ENCODE assay signal across 9 cellular contexts in the genomic region with DNA sequence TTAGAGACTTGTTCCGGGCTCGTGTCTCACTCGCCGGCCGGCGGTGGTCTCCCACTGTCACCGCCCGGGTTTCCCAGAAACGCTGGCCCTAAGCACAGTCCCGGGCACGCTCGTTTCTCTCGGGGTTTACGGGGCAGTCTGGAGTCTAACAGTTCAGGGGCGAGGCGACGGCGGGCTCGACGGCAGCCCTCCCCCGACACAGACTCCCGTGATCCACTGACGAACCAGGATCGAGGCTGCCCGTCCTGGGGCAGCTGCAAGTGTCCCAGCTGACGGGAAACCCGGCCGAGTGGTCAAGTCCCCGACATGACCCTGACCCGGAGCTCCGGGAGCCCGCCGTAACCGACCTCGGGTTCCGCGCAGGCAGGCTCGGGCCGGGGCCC. TPM values are rescaled to one million over a fixed set of nuclear protein-coding genes. Genes with fewer than 3 reads are reported as not detected.
DNase-seq lines count a peak whose midpoint lies in the region; ATAC-seq and TF ChIP-seq lines count a peak whose summit lies in the region.
"Had no signal": no experiment of that assay in that cellular context is flagged by ENCODE, and none has a peak within 500 bp of the region (broad histone marks: within the 10 kb centered on the region; RNA-seq: fewer than 3 reads in every experiment).

No MANE protein-coding gene starts in this region.

- H3K4me3 ChIP-seq in GM06990 (replicated peaks; ENCODE audit: low read depth, low read length) (peak overlapping the region; percentile 95), thoracic aorta (peak overlapping the region; percentile 97)

- peak overlapping the region; percentile 69 for H3K27ac Mint-ChIP-seq in activated T-helper 2 cell treated with anti-CD3 and anti-CD28 coated beads, Interferon-gamma antibody, Interleukin-2, Interleukin-4, amounts not matched to agents 10 μg/mL and 5 μg/mL and 100 μg/mL, durations not matched to agents 14 hours and 24 hours and 36 hours
- H3K27ac Mint-ChIP-seq in immature natural killer cell, result peak overlapping the region; percentile 81 to 92 (median 86)

- H3K9me3 ChIP-seq in thoracic aorta, result no peaks in the 10 kb centered on the region

- no peak for DNase-seq in GM06990 (ENCODE audit: extremely low read depth, insufficient read length)
- no peak for DNase-seq in activated T-helper 2 cell treated with anti-CD3 and anti-CD28 coated beads, Interferon-gamma antibody, Interleukin-2, Interleukin-4, amounts not matched to agents 10 μg/mL and 5 μg/mL and 100 μg/mL, durations not matched to agents 14 hours and 24 hours and 36 hours (ENCODE audit: low spot score)
- DNase-seq in immature natural killer cell, result peak in 1 of 3 donors; percentile 16
- DNase-seq in thoracic aorta (ENCODE audit: low spot score), result no peak
- DNase-seq in DMS79 treated with DMSO at 0.1 percent for 48 hours (lab: John Stamatoyannopoulos, UW), result no peak
- no peak for DNase-seq in NCI-H226
- no peak for DNase-seq in stimulated activated CD4-positive, alpha-beta T cell treated with anti-CD3 and anti-CD28 coated beads, Interleukin-4, amount 100 ng/mL, for 1 hour

- H3K27me3 Mint-ChIP-seq in activated T-helper 2 cell treated with anti-CD3 and anti-CD28 coated beads, Interferon-gamma antibody, Interleukin-2, Interleukin-4, amounts not matched to agents 10 μg/mL and 5 μg/mL and 100 μg/mL, durations not matched to agents 14 hours and 24 hours and 36 hours (ENCODE audit: low read depth), result no peaks in the 10 kb centered on the region
- peaks cover 3 to 4% (median 4%) of the 10 kb centered on the region in 3 donors for H3K27me3 Mint-ChIP-seq in immature natural killer cell (ENCODE audit: low read depth in 3 of 3)

- peaks cover 21 to 37% of the 10 kb centered on the region in 2 donors for H3K4me1 ChIP-seq in thoracic aorta (ENCODE audit: control insufficient read depth in 1 of 2, low read depth in 2 of 2)

- TF ChIP-seq CTCF in GM06990 (IDR thresholded peaks at IDR 0.05; ENCODE audit: insufficient read depth, low read length, poor library complexity, severe bottlenecking) (no peak), thoracic aorta (IDR thresholded peaks at IDR 0.05) (no peak)

- ATAC-seq in HG02970 (IDR thresholded peaks at IDR 0.05; ENCODE audit: low FRiP score, unreplicated experiment), result peak; percentile 2
- ATAC-seq in thoracic aorta (ENCODE audit: insufficient number of reproducible peaks, low FRiP score, low read depth), result no peak

- H3K9me3 Mint-ChIP-seq in activated T-helper 2 cell treated with anti-CD3 and anti-CD28 coated beads, Interferon-gamma antibody, Interleukin-2, Interleukin-4, amounts not matched to agents 10 μg/mL and 5 μg/mL and 100 μg/mL, durations not matched to agents 14 hours and 24 hours and 36 hours, result no peaks in the 10 kb centered on the region
- H3K9me3 Mint-ChIP-seq in immature natural killer cell, result no peaks in the 10 kb centered on the region

- H3K4me1 Mint-ChIP-seq in activated T-helper 2 cell treated with anti-CD3 and anti-CD28 coated beads, Interferon-gamma antibody, Interleukin-2, Interleukin-4, amounts not matched to agents 10 μg/mL and 5 μg/mL and 100 μg/mL, durations not matched to agents 14 hours and 24 hours and 36 hours (ENCODE audit: low read depth), result peaks cover 29% of the 10 kb centered on the region
- H3K4me1 Mint-ChIP-seq in immature natural killer cell, result peaks cover 38% of the 10 kb centered on the region in 2 donors

- H3K27ac ChIP-seq in thoracic aorta, result peak overlapping the region; percentile 27 to 58

- H3K27me3 ChIP-seq in GM06990 (replicated peaks; ENCODE audit: control insufficient read depth, insufficient read depth, low read length) (no peaks in the 10 kb centered on the region), thoracic aorta (replicated peaks; ENCODE audit: insufficient read depth) (no peaks in the 10 kb centered on the region)

- H3K36me3 ChIP-seq in GM06990 (ENCODE audit: control insufficient read depth, insufficient read depth, low read length) (peaks cover 2% of the 10 kb centered on the region; the same call in 1 of the 2 replicates), thoracic aorta (no peaks in the 10 kb centered on the region)

- H3K36me3 Mint-ChIP-seq in activated T-helper 2 cell treated with anti-CD3 and anti-CD28 coated beads, Interferon-gamma antibody, Interleukin-2, Interleukin-4, amounts not matched to agents 10 μg/mL and 5 μg/mL and 100 μg/mL, durations not matched to agents 14 hours and 24 hours and 36 hours (ENCODE audit: low read depth), result peaks cover 33% of the 10 kb centered on the region
- peaks cover 0 to 7% (median 0%) of the 10 kb centered on the region in 3 donors for H3K36me3 Mint-ChIP-seq in immature natural killer cell

- intact Hi-C loops in activated T-helper 2 cell treated with anti-CD3 and anti-CD28 coated beads, Interferon-gamma antibody, Interleukin-2, Interleukin-4, amounts not matched to agents 10 μg/mL and 5 μg/mL and 100 μg/mL, durations not matched to agents 14 hours and 24 hours and 36 hours (cut with micrococcal nuclease), result loop anchor here (2.0 to 10.0 kb wide), 3 partner anchors 41 to 158 kb away; partner anchors contain the start of genes B3GALT6, C1orf159 and SDF4

- H3K4me3 Mint-ChIP-seq in activated T-helper 2 cell treated with anti-CD3 and anti-CD28 coated beads, Interferon-gamma antibody, Interleukin-2, Interleukin-4, amounts not matched to agents 10 μg/mL and 5 μg/mL and 100 μg/mL, durations not matched to agents 14 hours and 24 hours and 36 hours (ENCODE audit: low read depth), result peak overlapping the region; percentile 81
- H3K4me3 Mint-ChIP-seq in immature natural killer cell, result peak overlapping the region; percentile 84 to 90 (median 86)

RNA-seq across cellular contexts. Expression of gene UBE2J2, which starts 0.5 kb away (rescaled TPM):
- total RNA-seq in activated T-helper 2 cell treated with anti-CD3 and anti-CD28 coated beads, Interferon-gamma antibody, Interleukin-2, Interleukin-4, amounts not matched to agents 10 μg/mL and 5 μg/mL and 100 μg/mL, durations not matched to agents 14 hours and 24 hours and 36 hours, result 79.3 and 81.0 TPM in 2 replicates
- polyA plus RNA-seq in immature natural killer cell, result 100 to 1,000 TPM in 1 of 3 donors, 10 to 100 TPM in 2; 77.8 to 105 (median 83.9) TPM
- total RNA-seq in thoracic aorta, result 10 to 100 TPM; 43.5 to 57.7 TPM

RNA-seq across cellular contexts. Expression of gene SCNN1D, which starts 7.1 kb away (rescaled TPM):
- 3.5 and 4.1 TPM in 2 replicates for total RNA-seq in activated T-helper 2 cell treated with anti-CD3 and anti-CD28 coated beads, Interferon-gamma antibody, Interleukin-2, Interleukin-4, amounts not matched to agents 10 μg/mL and 5 μg/mL and 100 μg/mL, durations not matched to agents 14 hours and 24 hours and 36 hours
- polyA plus RNA-seq in immature natural killer cell, result not detected
- total RNA-seq in thoracic aorta, result 10 to 100 TPM in 1 of 2 donors, 1 to 10 TPM in 1; 1.8 to 10.3 TPM

RNA-seq across cellular contexts. Expression of gene C1QTNF12, which starts 26.6 kb away (rescaled TPM):
- 3.5 and 3.7 TPM in 2 replicates for total RNA-seq in activated T-helper 2 cell treated with anti-CD3 and anti-CD28 coated beads, Interferon-gamma antibody, Interleukin-2, Interleukin-4, amounts not matched to agents 10 μg/mL and 5 μg/mL and 100 μg/mL, durations not matched to agents 14 hours and 24 hours and 36 hours
- not detected for polyA plus RNA-seq in immature natural killer cell
- total RNA-seq in thoracic aorta, result 10 to 100 TPM in 1 of 2 donors, 1 to 10 TPM in 1; 2.9 to 12.5 TPM
- total RNA-seq: NCI-H460 had no signal

RNA-seq across cellular contexts. Expression of gene ACAP3, which starts 34.6 kb away (rescaled TPM):
- total RNA-seq in activated T-helper 2 cell treated with anti-CD3 and anti-CD28 coated beads, Interferon-gamma antibody, Interleukin-2, Interleukin-4, amounts not matched to agents 10 μg/mL and 5 μg/mL and 100 μg/mL, durations not matched to agents 14 hours and 24 hours and 36 hours, result 43.4 and 50.1 TPM in 2 replicates
- 1 to 10 TPM; 1.4 to 7.0 (median 4.6) TPM for polyA plus RNA-seq in immature natural killer cell
- total RNA-seq in thoracic aorta, result 100 to 1,000 TPM in 1 of 2 donors, 10 to 100 TPM in 1; 41.6 to 121 TPM

RNA-seq across cellular contexts. Expression of gene PUSL1, which starts 35.3 kb away (rescaled TPM):
- total RNA-seq in activated T-helper 2 cell treated with anti-CD3 and anti-CD28 coated beads, Interferon-gamma antibody, Interleukin-2, Interleukin-4, amounts not matched to agents 10 μg/mL and 5 μg/mL and 100 μg/mL, durations not matched to agents 14 hours and 24 hours and 36 hours, result 31.6 and 31.8 TPM in 2 replicates
- polyA plus RNA-seq in immature natural killer cell, result 10 to 100 TPM; 17.3 to 25.4 (median 18.9) TPM
- total RNA-seq in thoracic aorta, result 10 to 100 TPM; 22.1 to 22.6 TPM
